In genomic region chr15:36896949-36897348, GRCh38 we compare ENCODE assay signal across 19 cellular contexts.
A peak's percentile ranks its signal among the peaks of the same experiment; 100 is the strongest.
DNase-seq lines count a peak whose midpoint lies in the region; TF ChIP-seq lines count a peak whose summit lies in the region.
"Had no signal": no experiment of that assay in that cellular context is flagged by ENCODE, and none has a peak within 500 bp of the region (broad histone marks: within the 10 kb centered on the region; RNA-seq: fewer than 3 reads in every experiment).

No MANE protein-coding gene starts in this region.

- H3K27ac Mint-ChIP-seq in mesothelial cell of epicardium = peak overlapping the region; percentile 93
- H3K27ac Mint-ChIP-seq: activated CD4-positive, alpha-beta T cell treated with anti-CD3 and anti-CD28 coated beads, Interleukin-2, amount 10 ng/mL, durations not matched to agents 7 days and 5 days; CD4-positive, alpha-beta memory T cell; IgD-negative memory B cell had no signal

- DNase-seq in ELF-1 (ENCODE audit: low read depth, low spot score) = peak; percentile 73
- no peak for DNase-seq in SK-N-SH
- DNase-seq in esophagus muscularis mucosa (ENCODE audit: extremely low spot score) = no peak
- no peak for DNase-seq in mesothelial cell of epicardium (ENCODE audit: low spot score in 2 of 2, unreplicated experiment in 2 of 2)
- no peak for DNase-seq in T-helper 9 cell
- DNase-seq in AML-193 (lab: John Stamatoyannopoulos, UW) = no peak
- no peak for DNase-seq in nucleus accumbens (lab: John Stamatoyannopoulos, UW)
- no peak for DNase-seq in PC-9
- DNase-seq: ACHN; activated CD4-positive, alpha-beta T cell treated with anti-CD3 and anti-CD28 coated beads, Interleukin-2, amount 10 ng/mL, durations not matched to agents 7 days and 5 days; activated naive CD4-positive, alpha-beta T cell; CD4-positive, alpha-beta memory T cell; colonic mucosa; DMS79; NCI-H524; OCI-M1; stimulated activated CD4-positive, alpha-beta T cell treated with anti-CD3 and anti-CD28 coated beads, Interleukin-2, amount 100 ng/mL, for 48 hours; T1000 had no signal

- H3K36me3 ChIP-seq in SK-N-SH (replicated peaks in 1 of 2; ENCODE audit: control insufficient read depth in 1 of 2, insufficient read depth in 2 of 2, low read length in 1 of 2) (peaks cover 72 to 86% of the 10 kb centered on the region in 2 experiments), esophagus muscularis mucosa (peaks cover 10 to 29% (median 11%) of the 10 kb centered on the region in 4 donors), PC-9 (ENCODE audit: low read depth) (no peaks in the 10 kb centered on the region)
- H3K36me3 ChIP-seq: colonic mucosa had no signal

- H3F3A ChIP-seq in SK-N-SH (replicated peaks; ENCODE audit: insufficient read depth) = peaks cover 25% of the 10 kb centered on the region
- H3F3A ChIP-seq in PC-9 (ENCODE audit: insufficient read depth, low read depth) = no peaks in the 10 kb centered on the region

- H3K27me3 ChIP-seq in SK-N-SH (ENCODE audit: insufficient read depth) = no peaks in the 10 kb centered on the region
- H3K27me3 ChIP-seq in esophagus muscularis mucosa = no peaks in the 10 kb centered on the region
- H3K27me3 ChIP-seq in PC-9 (ENCODE audit: insufficient read depth, low read depth) = no peaks in the 10 kb centered on the region
- H3K27me3 ChIP-seq: colonic mucosa had no signal

- H3K9me3 ChIP-seq in SK-N-SH (no peaks in the 10 kb centered on the region), esophagus muscularis mucosa (no peaks in the 10 kb centered on the region), PC-9 (ENCODE audit: insufficient read depth, low read depth) (no peaks in the 10 kb centered on the region)
- H3K9me3 ChIP-seq: colonic mucosa had no signal

- TF ChIP-seq EP300 in SK-N-SH (IDR thresholded peaks at IDR 0.05; ENCODE audit: borderline replicate concordance in 1 of 2, low read depth in 1 of 2, low read length in 1 of 2) = no peak
- TF ChIP-seq EP300 in esophagus muscularis mucosa (IDR thresholded peaks at IDR 0.05) = no peak

- no peak for TF ChIP-seq RAD21 in SK-N-SH (IDR thresholded peaks at IDR 0.05; ENCODE audit: low read length)

- H3K27ac ChIP-seq in SK-N-SH (ENCODE audit: low read depth in 2 of 2, low read length in 1 of 2) (peak overlapping the region in 1 of 2 experiments; percentile 65; a peak in 2 of 4 replicates), esophagus muscularis mucosa (replicated peaks in 1 of 4) (peak overlapping the region; percentile 9 to 54 (median 26)), PC-9 (no peak overlapping the region)
- H3K27ac ChIP-seq: colonic mucosa had no signal

- TF ChIP-seq CTCF in SK-N-SH (IDR thresholded peaks at IDR 0.05) (no peak), esophagus muscularis mucosa (IDR thresholded peaks at IDR 0.05) (no peak), mesothelial cell of epicardium (IDR thresholded peaks at IDR 0.05; ENCODE audit: unreplicated experiment) (no peak), PC-9 (conservative IDR thresholded peaks at IDR 0.05) (no peak)

- TF ChIP-seq POLR2A in esophagus muscularis mucosa (IDR thresholded peaks at IDR 0.05; ENCODE audit: low read depth) = no peak

- 82% methylated on average over 2 of the region's 3 CpGs for WGBS in SK-N-SH (ENCODE audit: low lambda C conversion rate)
- 44% methylated on average over 3 of the region's 3 CpGs for WGBS in esophagus muscularis mucosa

- no peak overlapping the region for H3K9ac ChIP-seq in SK-N-SH

- H3K36me3 Mint-ChIP-seq in mesothelial cell of epicardium = peaks cover 13% of the 10 kb centered on the region
- H3K36me3 Mint-ChIP-seq: CD4-positive, alpha-beta memory T cell; IgD-negative memory B cell had no signal

- H3K9me2 ChIP-seq in SK-N-SH (no peaks in the 10 kb centered on the region), PC-9 (ENCODE audit: insufficient read depth) (no peaks in the 10 kb centered on the region)

- no TSS peak for BruUV-seq in PC-9 (replicated peaks; lab: Mats Ljungman, UMichigan)

- H3K9me3 Mint-ChIP-seq in mesothelial cell of epicardium = no peaks in the 10 kb centered on the region
- H3K9me3 Mint-ChIP-seq: activated CD4-positive, alpha-beta T cell treated with anti-CD3 and anti-CD28 coated beads, Interleukin-2, amount 10 ng/mL, durations not matched to agents 7 days and 5 days had no signal

- intact Hi-C loops in esophagus muscularis mucosa (cut with DNase I) = no loop called here
- intact Hi-C loops in PC-9 (cut with micrococcal nuclease; ENCODE audit: unreplicated experiment) = no loop called here

- H4K20me1 ChIP-seq in SK-N-SH (ENCODE audit: insufficient read depth) = peaks cover 30% of the 10 kb centered on the region; the same call in 1 of the 2 replicates
- H4K20me1 ChIP-seq in PC-9 (ENCODE audit: insufficient read depth) = no peaks in the 10 kb centered on the region

- peak overlapping the region; percentile 38 for H3K4me3 Mint-ChIP-seq in mesothelial cell of epicardium
- H3K4me3 Mint-ChIP-seq: activated CD4-positive, alpha-beta T cell treated with anti-CD3 and anti-CD28 coated beads, Interleukin-2, amount 10 ng/mL, durations not matched to agents 7 days and 5 days; IgD-negative memory B cell had no signal

- POLR2A ChIA-PET in SK-N-SH (lab: Yijun Ruan, JAX) = interaction anchor here (0.6 to 1.4 kb wide), 2 partner anchors 8 to 319 kb away, joined by 3 to 4 read pairs; no protein-coding TSS in a partner anchor
- POLR2A ChIA-PET in PC-9 (lab: Charles Lee; ENCODE audit: unreplicated experiment) = no interaction called here

- no peaks in the 10 kb centered on the region for H3K27me3 Mint-ChIP-seq in mesothelial cell of epicardium (ENCODE audit: low read depth)
- H3K27me3 Mint-ChIP-seq: IgD-negative memory B cell had no signal

- H3K4me3 ChIP-seq in SK-N-SH (ENCODE audit: low read depth in 2 of 2, low read length in 1 of 2) (no peak overlapping the region), esophagus muscularis mucosa (no peak overlapping the region), PC-9 (no peak overlapping the region)
- H3K4me3 ChIP-seq: colonic mucosa had no signal

- peaks cover 9 to 32% of the 10 kb centered on the region in 2 experiments for H3K4me1 ChIP-seq in SK-N-SH (ENCODE audit: control insufficient read depth in 1 of 2, insufficient read depth in 2 of 2, low read depth in 1 of 2, low read length in 1 of 2)
- H3K4me1 ChIP-seq in esophagus muscularis mucosa = peaks cover 3 to 41% (median 31%) of the 10 kb centered on the region in 4 donors
- H3K4me1 ChIP-seq in PC-9 (replicated peaks; ENCODE audit: insufficient read depth) = no peaks in the 10 kb centered on the region
- H3K4me1 ChIP-seq: colonic mucosa had no signal

- H3K4me2 ChIP-seq in SK-N-SH (no peak overlapping the region), PC-9 (no peak overlapping the region)

- peaks cover 88% of the 10 kb centered on the region for H3K4me1 Mint-ChIP-seq in mesothelial cell of epicardium
- H3K4me1 Mint-ChIP-seq: activated CD4-positive, alpha-beta T cell treated with anti-CD3 and anti-CD28 coated beads, Interleukin-2, amount 10 ng/mL, durations not matched to agents 7 days and 5 days; CD4-positive, alpha-beta memory T cell; IgD-negative memory B cell had no signal

- CTCF ChIA-PET in SK-N-SH (lab: Yijun Ruan, JAX) = interaction anchor here (1.1 kb wide), 1 partner anchor 243 kb away, joined by 4 read pairs; no protein-coding TSS in a partner anchor
- CTCF ChIA-PET in PC-9 (lab: Charles Lee) = no interaction called here

- H3K79me2 ChIP-seq in SK-N-SH (ENCODE audit: insufficient read depth) (peaks cover 37% of the 10 kb centered on the region), PC-9 (ENCODE audit: low read depth) (no peaks in the 10 kb centered on the region)

- no peak overlapping the region for H2AFZ ChIP-seq in SK-N-SH (ENCODE audit: low read depth)
- no peak overlapping the region for H2AFZ ChIP-seq in PC-9

TF ChIP-seq in SK-N-SH, 30 proteins besides CTCF, POLR2A, EP300 and RAD21:
- 0 out of 2 replicates have a peak, but pooled peaks have one; percentile 46 for TF ChIP-seq RXRA (IDR thresholded peaks at IDR 0.05; ENCODE audit: borderline replicate concordance, low read depth)
- TF ChIP-seq, protein P1, sequence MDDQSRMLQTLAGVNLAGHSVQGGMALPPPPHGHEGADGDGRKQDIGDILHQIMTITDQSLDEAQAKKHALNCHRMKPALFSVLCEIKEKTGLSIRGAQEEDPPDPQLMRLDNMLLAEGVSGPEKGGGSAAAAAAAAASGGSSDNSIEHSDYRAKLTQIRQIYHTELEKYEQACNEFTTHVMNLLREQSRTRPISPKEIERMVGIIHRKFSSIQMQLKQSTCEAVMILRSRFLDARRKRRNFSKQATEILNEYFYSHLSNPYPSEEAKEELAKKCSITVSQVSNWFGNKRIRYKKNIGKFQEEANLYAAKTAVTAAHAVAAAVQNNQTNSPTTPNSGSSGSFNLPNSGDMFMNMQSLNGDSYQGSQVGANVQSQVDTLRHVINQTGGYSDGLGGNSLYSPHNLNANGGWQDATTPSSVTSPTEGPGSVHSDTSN (IDR thresholded peaks at IDR 0.05) = no peak
